Comparison of ENCODE assay signal across 29 cellular contexts in genomic region chr13:77449265-77449664, GRCh38.
"Had no signal": no experiment of that assay in that cellular context is flagged by ENCODE, and none has a peak within 500 bp of the region (broad histone marks: within the 10 kb centered on the region; RNA-seq: fewer than 3 reads in every experiment).

No MANE protein-coding gene starts in this region.

- H3K27ac Mint-ChIP-seq: activated CD4-positive, alpha-beta memory T cell treated with anti-CD3 and anti-CD28 coated beads for 36 hours; activated CD4-positive, alpha-beta T cell treated with anti-CD3 and anti-CD28 coated beads for 36 hours; activated CD4-positive, alpha-beta T cell treated with anti-CD3 and anti-CD28 coated beads, Interleukin-2, amount 10 ng/mL, durations not matched to agents 24 days and 14 days; activated naive CD4-positive, alpha-beta T cell treated with anti-CD3 and anti-CD28 coated beads, Interleukin-2, amount 10 ng/mL, durations not matched to agents 7 days and 5 days; activated naive CD4-positive, alpha-beta T cell treated with anti-CD3 and anti-CD28 coated beads, Interleukin-2, amount 50 U/mL, for 72 hours; activated naive CD8-positive, alpha-beta T cell treated with anti-CD3 and anti-CD28 coated beads, Interleukin-2, amount 10 ng/mL, durations not matched to agents 7 days and 5 days; activated T-cell treated with anti-CD3 and anti-CD28 coated beads, Interleukin-2, amount 50 U/mL, for 24 hours; activated T-cell treated with anti-CD3 and anti-CD28 coated beads, Interleukin-2, amount 50 U/mL, for 72 hours; effector memory CD8-positive, alpha-beta T cell had no signal

- H3K36me3 ChIP-seq: ascending aorta, breast epithelium, cardiac muscle cell, colonic mucosa, esophagus muscularis mucosa, heart left ventricle had no signal

- H3K27ac ChIP-seq: ascending aorta, breast epithelium, cardiac muscle cell, colonic mucosa, dorsolateral prefrontal cortex, esophagus muscularis mucosa, heart left ventricle had no signal

- H3K27me3 ChIP-seq: ascending aorta, breast epithelium, cardiac muscle cell, colonic mucosa, esophagus muscularis mucosa had no signal

- H3K4me3 ChIP-seq: ascending aorta, breast epithelium, cardiac muscle cell, colonic mucosa, dorsolateral prefrontal cortex, esophagus muscularis mucosa, heart left ventricle had no signal

- H3K4me1 Mint-ChIP-seq: activated CD4-positive, alpha-beta T cell treated with anti-CD3 and anti-CD28 coated beads, Interleukin-2, amount 10 ng/mL, durations not matched to agents 24 days and 14 days; activated naive CD8-positive, alpha-beta T cell treated with anti-CD3 and anti-CD28 coated beads, Interleukin-2, amount 10 ng/mL, durations not matched to agents 7 days and 5 days; brain had no signal

- H3K4me1 ChIP-seq: ascending aorta, breast epithelium, colonic mucosa, esophagus muscularis mucosa, heart left ventricle had no signal

- H3K4me3 Mint-ChIP-seq: activated CD4-positive, alpha-beta memory T cell treated with anti-CD3 and anti-CD28 coated beads for 36 hours; activated CD4-positive, alpha-beta T cell treated with anti-CD3 and anti-CD28 coated beads for 36 hours; activated CD4-positive, alpha-beta T cell treated with anti-CD3 and anti-CD28 coated beads, Interleukin-2, amount 10 ng/mL, durations not matched to agents 24 days and 14 days; activated naive CD4-positive, alpha-beta T cell treated with anti-CD3 and anti-CD28 coated beads, Interleukin-2, amount 10 ng/mL, durations not matched to agents 7 days and 5 days; activated naive CD8-positive, alpha-beta T cell treated with anti-CD3 and anti-CD28 coated beads, Interleukin-2, amount 10 ng/mL, durations not matched to agents 7 days and 5 days; activated T-cell treated with anti-CD3 and anti-CD28 coated beads, Interleukin-2, amount 50 U/mL, for 24 hours; activated T-cell treated with anti-CD3 and anti-CD28 coated beads, Interleukin-2, amount 50 U/mL, for 72 hours; brain; effector memory CD8-positive, alpha-beta T cell had no signal

- H3K9me3 Mint-ChIP-seq: activated CD4-positive, alpha-beta memory T cell treated with anti-CD3 and anti-CD28 coated beads for 36 hours; activated CD4-positive, alpha-beta T cell treated with anti-CD3 and anti-CD28 coated beads, Interleukin-2, amount 10 ng/mL, durations not matched to agents 24 days and 14 days; activated naive CD4-positive, alpha-beta T cell treated with anti-CD3 and anti-CD28 coated beads, Interleukin-2, amount 10 ng/mL, durations not matched to agents 7 days and 5 days; activated naive CD4-positive, alpha-beta T cell treated with anti-CD3 and anti-CD28 coated beads, Interleukin-2, amount 50 U/mL, for 72 hours; activated T-cell treated with anti-CD3 and anti-CD28 coated beads, Interleukin-2, amount 50 U/mL, for 24 hours; activated T-cell treated with anti-CD3 and anti-CD28 coated beads, Interleukin-2, amount 50 U/mL, for 72 hours; effector memory CD8-positive, alpha-beta T cell had no signal

- ATAC-seq: activated CD4-positive, alpha-beta T cell treated with anti-CD3 and anti-CD28 coated beads for 36 hours; activated naive CD4-positive, alpha-beta T cell treated with anti-CD3 and anti-CD28 coated beads, Interleukin-2, amount 50 U/mL, for 72 hours; activated T-cell treated with anti-CD3 and anti-CD28 coated beads, Interleukin-2, amount 50 U/mL, for 72 hours; effector memory CD8-positive, alpha-beta T cell; heart left ventricle had no signal

- H3K36me3 Mint-ChIP-seq: activated CD4-positive, alpha-beta memory T cell treated with anti-CD3 and anti-CD28 coated beads for 36 hours; activated naive CD4-positive, alpha-beta T cell treated with anti-CD3 and anti-CD28 coated beads, Interleukin-2, amount 10 ng/mL, durations not matched to agents 7 days and 5 days; activated naive CD4-positive, alpha-beta T cell treated with anti-CD3 and anti-CD28 coated beads, Interleukin-2, amount 50 U/mL, for 72 hours; activated naive CD8-positive, alpha-beta T cell treated with anti-CD3 and anti-CD28 coated beads, Interleukin-2, amount 10 ng/mL, durations not matched to agents 7 days and 5 days; brain had no signal

- H3K9me3 ChIP-seq: ascending aorta, breast epithelium, colonic mucosa, esophagus muscularis mucosa, heart left ventricle had no signal

- DNase-seq: activated CD4-positive, alpha-beta memory T cell treated with anti-CD3 and anti-CD28 coated beads for 36 hours; activated CD4-positive, alpha-beta T cell treated with anti-CD3 and anti-CD28 coated beads for 36 hours; activated CD4-positive, alpha-beta T cell treated with anti-CD3 and anti-CD28 coated beads, Interleukin-2, amount 10 ng/mL, durations not matched to agents 24 days and 14 days; activated CD4-positive, CD25-positive, alpha-beta regulatory T cell; activated CD4-positive, CD25-positive, alpha-beta regulatory T cell treated with anti-CD3 and anti-CD28 coated beads, Interleukin-2, amount 50 U/mL, for 72 hours; activated CD8-positive, alpha-beta memory T cell treated with anti-CD3 and anti-CD28 coated beads, Interleukin-2, amount 50 U/mL, for 48 hours; activated gamma-delta T cell; activated naive CD4-positive, alpha-beta T cell; activated naive CD4-positive, alpha-beta T cell treated with anti-CD3 and anti-CD28 coated beads, Interleukin-2, amount 10 ng/mL, durations not matched to agents 7 days and 5 days; activated naive CD8-positive, alpha-beta T cell treated with anti-CD3 and anti-CD28 coated beads, Interleukin-2, amount 10 ng/mL, durations not matched to agents 7 days and 5 days; activated T-cell treated with anti-CD3 and anti-CD28 coated beads for 4 hours; activated T-cell treated with anti-CD3 and anti-CD28 coated beads, Interleukin-2, amount 50 U/mL, for 24 hours; activated T-cell treated with anti-CD3 and anti-CD28 coated beads, Interleukin-2, amount 50 U/mL, for 72 hours; central memory CD4-positive, alpha-beta T cell; cerebellar nuclear complex; colonic mucosa; dorsolateral prefrontal cortex; effector CD4-positive, alpha-beta T cell; effector memory CD8-positive, alpha-beta T cell; erythroblast; foreskin melanocyte; T-helper 2 cell had no signal
